ENCODE assay signal across 18 cellular contexts in genomic region chr16:30706046-30706445, GRCh38. TPM values are rescaled to one million over a fixed set of nuclear protein-coding genes. Genes with fewer than 3 reads are reported as not detected.
DNase-seq lines count a peak whose midpoint lies in the region; ATAC-seq and TF ChIP-seq lines count a peak whose summit lies in the region.
"Had no signal": no experiment of that assay in that cellular context is flagged by ENCODE, and none has a peak within 500 bp of the region (broad histone marks: within the 10 kb centered on the region; RNA-seq: fewer than 3 reads in every experiment).

No MANE protein-coding gene starts in this region.

- DNase-seq in chondrocyte (ENCODE audit: low spot score): no peak
- DNase-seq in memory B cell (ENCODE audit: low spot score in 2 of 2): no peak
- DNase-seq in spleen: peak; percentile 4
- DNase-seq in NCI-H128 (lab: John Stamatoyannopoulos, UW; ENCODE audit: unreplicated experiment): no peak
- DNase-seq in Caco-2: no peak
- DNase-seq: BE2C; C1 segment of cervical spinal cord; Calu3; CD4-positive, alpha-beta memory T cell; CD4-positive, CD25-positive, alpha-beta regulatory T cell; CD8-positive, alpha-beta memory T cell; COR-L47; DMS79 treated with DMSO at 0.1 percent for 48 hours; GF-D8 had no signal

- no peaks in the 10 kb centered on the region for H3K9me3 ChIP-seq in spleen
- H3K9me3 ChIP-seq in Caco-2: no peaks in the 10 kb centered on the region
- H3K9me3 ChIP-seq: A549, BE2C, BLaER1 had no signal

- peaks cover 42% of the 10 kb centered on the region for H3K36me3 Mint-ChIP-seq in chondrocyte (ENCODE audit: low read depth)
- peaks cover 41% of the 10 kb centered on the region for H3K36me3 Mint-ChIP-seq in memory B cell
- peaks cover 95% of the 10 kb centered on the region for H3K36me3 Mint-ChIP-seq in Caco-2 (ENCODE audit: insufficient read depth, unreplicated experiment)

- ATAC-seq in memory B cell (ENCODE audit: low read depth): no peak
- ATAC-seq: A549 had no signal

- no peak for TF ChIP-seq POLR2A in spleen (IDR thresholded peaks at IDR 0.05)

- H3K27me3 Mint-ChIP-seq in chondrocyte (ENCODE audit: low read depth) (no peaks in the 10 kb centered on the region), memory B cell (no peaks in the 10 kb centered on the region), Caco-2 (ENCODE audit: insufficient read depth, unreplicated experiment) (no peaks in the 10 kb centered on the region)
- H3K27me3 Mint-ChIP-seq: CD4-positive, alpha-beta memory T cell; CD4-positive, CD25-positive, alpha-beta regulatory T cell; CD8-positive, alpha-beta memory T cell had no signal

- POLR2A ChIA-PET in Caco-2 (lab: Charles Lee): no interaction called here

- H3K4me1 ChIP-seq in spleen (peaks cover 0 to 27% (median 7%) of the 10 kb centered on the region in 6 donors), Caco-2 (no peaks in the 10 kb centered on the region)
- H3K4me1 ChIP-seq: BE2C, BLaER1 had no signal

- 89 to 96% (median 92%) methylated on average over 6 of the region's 6 CpGs for WGBS in spleen, 5 donors

- intact Hi-C loops in spleen (cut with DNase I; ENCODE audit: low total_unique reads) (no loop called here), Caco-2 (cut with micrococcal nuclease; ENCODE audit: unreplicated experiment) (no loop called here)

- no peaks in the 10 kb centered on the region for H3K9me3 Mint-ChIP-seq in chondrocyte (ENCODE audit: low read depth)
- no peaks in the 10 kb centered on the region for H3K9me3 Mint-ChIP-seq in memory B cell
- no peaks in the 10 kb centered on the region for H3K9me3 Mint-ChIP-seq in Caco-2 (ENCODE audit: unreplicated experiment)
- H3K9me3 Mint-ChIP-seq: CD14-positive monocyte; CD4-positive, alpha-beta memory T cell; CD8-positive, alpha-beta memory T cell had no signal

- H3K27me3 ChIP-seq in spleen (replicated peaks in 1 of 7) (no peaks in the 10 kb centered on the region), Caco-2 (replicated peaks; ENCODE audit: control insufficient read depth, insufficient read depth, low read length) (no peaks in the 10 kb centered on the region)
- H3K27me3 ChIP-seq: BE2C had no signal

- H3K27ac ChIP-seq in spleen: no peak overlapping the region
- H3K27ac ChIP-seq: 22Rv1, A549, BLaER1 had no signal

- no TSS peak for BruUV-seq in Caco-2 (replicated peaks; lab: Mats Ljungman, UMichigan)

- H3K27ac Mint-ChIP-seq in chondrocyte (ENCODE audit: unreplicated experiment): peak overlapping the region; percentile 41
- peak overlapping the region; percentile 28 for H3K27ac Mint-ChIP-seq in memory B cell
- no peak overlapping the region for H3K27ac Mint-ChIP-seq in Caco-2 (ENCODE audit: unreplicated experiment)

- no peak overlapping the region for H3K4me3 Mint-ChIP-seq in chondrocyte (ENCODE audit: unreplicated experiment)
- H3K4me3 Mint-ChIP-seq in memory B cell: no peak overlapping the region
- no peak overlapping the region for H3K4me3 Mint-ChIP-seq in Caco-2 (ENCODE audit: unreplicated experiment)
- H3K4me3 Mint-ChIP-seq: CD14-positive monocyte; CD4-positive, alpha-beta memory T cell; CD4-positive, CD25-positive, alpha-beta regulatory T cell had no signal

- CTCF ChIA-PET in Caco-2 (lab: Charles Lee): no interaction called here

- H3K4me1 Mint-ChIP-seq in chondrocyte (ENCODE audit: low read depth) (no peaks in the 10 kb centered on the region), memory B cell (peaks cover 2% of the 10 kb centered on the region), Caco-2 (ENCODE audit: low read depth, unreplicated experiment) (no peaks in the 10 kb centered on the region)

- H3K4me3 ChIP-seq in spleen (no peak overlapping the region), Caco-2 (ENCODE audit: low read depth, low read length) (no peak overlapping the region)
- H3K4me3 ChIP-seq: A549, BLaER1 had no signal

- peaks cover 18 to 100% (median 98%) of the 10 kb centered on the region in 6 donors for H3K36me3 ChIP-seq in spleen
- H3K36me3 ChIP-seq in Caco-2 (ENCODE audit: control insufficient read depth, insufficient read depth, low read length): peaks cover 1% of the 10 kb centered on the region; the same call in 1 of the 2 replicates

- TF ChIP-seq CTCF in chondrocyte (IDR thresholded peaks at IDR 0.05): no peak
- TF ChIP-seq CTCF in spleen (IDR thresholded peaks at IDR 0.05 in 8 of 11, conservative IDR thresholded peaks at IDR 0.05 in 3 of 11): no peak
- no peak for TF ChIP-seq CTCF in Caco-2 (IDR thresholded peaks at IDR 0.05; ENCODE audit: insufficient read depth in 1 of 2, low read depth in 1 of 2, low read length in 1 of 2, severe bottlenecking in 1 of 2, unreplicated experiment in 1 of 2)

RNA-seq across cellular contexts. Expression of gene SRCAP, which starts 7.1 kb away (rescaled TPM):
- total RNA-seq in chondrocyte (49.2 to 63.9 TPM (median 52.5 TPM) in 3 replicates), spleen (10 to 100 TPM; 52.8 to 85.7 (median 72.7) TPM), Caco-2 (2022) (56.1 and 57.4 TPM in 2 replicates)
- 10 to 100 TPM in 1 of 3 donors, 1 to 10 TPM in 2; 1.2 to 19.0 (median 1.4) TPM for polyA plus RNA-seq in spleen

RNA-seq across cellular contexts. Expression of gene PHKG2, which starts 42.2 kb away (rescaled TPM):
- total RNA-seq in chondrocyte: 18.8 to 28.1 TPM (median 19.0 TPM) in 3 replicates
- 10 to 100 TPM; 28.5 to 36.7 (median 34.0) TPM for total RNA-seq in spleen
- polyA plus RNA-seq in spleen: 10 to 100 TPM; 30.3 to 51.6 (median 42.8) TPM
- total RNA-seq in Caco-2 (2022): 40.8 and 48.6 TPM in 2 replicates

RNA-seq across cellular contexts. Expression of gene FBRS, which starts 47.8 kb away (rescaled TPM):
- total RNA-seq in chondrocyte (49.9 to 54.5 TPM (median 52.8 TPM) in 3 replicates), spleen (100 to 1,000 TPM in 4 of 7 donors, 10 to 100 TPM in 3; 47.5 to 118 (median 102) TPM), Caco-2 (2022) (46.1 and 47.9 TPM in 2 replicates)
- 10 to 100 TPM; 25.8 to 62.7 (median 43.7) TPM for polyA plus RNA-seq in spleen

RNA-seq across cellular contexts. Expression of gene PRR14, which starts 55.3 kb away (rescaled TPM):
- total RNA-seq in chondrocyte (33.5 to 46.9 TPM (median 42.0 TPM) in 3 replicates), spleen (10 to 100 TPM; 51.2 to 77.8 (median 61.8) TPM), Caco-2 (2022) (26.3 and 28.2 TPM in 2 replicates)
- 100 to 1,000 TPM in 2 of 3 donors, 10 to 100 TPM in 1; 68.4 to 178 (median 148) TPM for polyA plus RNA-seq in spleen

RNA-seq across cellular contexts. Expression of gene CFAP119, which starts 55.8 kb away (rescaled TPM):
- total RNA-seq in chondrocyte (6.3 to 10.0 TPM (median 7.1 TPM) in 3 replicates), spleen (1 to 10 TPM; 3.1 to 7.2 (median 4.1) TPM), Caco-2 (2022) (4.0 and 4.5 TPM in 2 replicates)
- polyA plus RNA-seq in spleen: 10 to 100 TPM in 1 of 3 donors, 1 to 10 TPM in 2; 8.2 to 15.5 (median 8.3) TPM
